In the genomic region with DNA sequence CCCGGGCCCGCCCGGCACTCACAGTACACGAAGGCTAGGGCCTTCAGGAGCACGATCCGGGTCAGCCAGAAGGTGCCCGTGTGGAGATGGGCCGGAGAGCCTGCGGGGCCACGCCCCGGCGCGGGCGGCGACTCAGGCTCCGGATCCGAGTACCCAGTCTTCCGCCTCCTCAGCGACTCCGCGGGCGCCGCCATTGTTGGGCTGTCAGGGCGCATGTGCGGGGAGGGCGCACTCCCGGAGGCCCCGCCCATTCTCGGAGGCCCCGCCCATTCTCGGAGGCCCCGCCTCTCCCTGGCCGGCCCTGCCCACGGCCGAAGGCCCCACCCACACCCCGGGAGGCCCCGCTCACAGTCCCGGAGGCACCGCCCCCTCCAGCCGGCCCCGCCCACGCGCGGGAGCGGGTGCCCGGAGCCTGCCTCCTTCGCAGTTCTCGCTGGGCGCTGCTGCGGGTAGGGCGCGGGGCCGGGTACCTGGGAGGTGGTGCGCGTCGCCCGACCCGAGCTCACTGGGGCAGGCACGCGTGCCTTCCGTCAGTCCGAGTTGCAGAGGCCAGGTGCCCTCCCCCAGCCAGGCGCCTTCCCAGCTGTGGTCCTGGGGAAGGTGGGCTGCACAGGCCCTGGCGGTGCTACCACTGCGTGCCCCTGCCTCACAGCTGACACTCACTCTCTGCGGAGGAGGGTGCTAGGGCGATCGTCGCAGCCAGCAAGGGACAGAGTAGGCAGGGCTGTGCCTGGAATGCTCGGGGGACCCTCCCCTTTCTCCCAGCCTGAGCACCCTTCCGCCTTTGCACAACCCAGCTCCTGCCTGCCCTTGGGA, we compare ENCODE assay signal across 1 cellular context.
TF ChIP-seq lines count a peak whose summit lies in the region.

A gene (minus strand): TSS at position 219 of the 816 bp plus-strand sequence. CDS start 4 bp downstream, at position 215.

TF ChIP-seq in K562, 482 proteins besides CTCF, POLR2A, EP300 and RAD21 (continued from another document and continues in another):
- TF ChIP-seq, protein P1, sequence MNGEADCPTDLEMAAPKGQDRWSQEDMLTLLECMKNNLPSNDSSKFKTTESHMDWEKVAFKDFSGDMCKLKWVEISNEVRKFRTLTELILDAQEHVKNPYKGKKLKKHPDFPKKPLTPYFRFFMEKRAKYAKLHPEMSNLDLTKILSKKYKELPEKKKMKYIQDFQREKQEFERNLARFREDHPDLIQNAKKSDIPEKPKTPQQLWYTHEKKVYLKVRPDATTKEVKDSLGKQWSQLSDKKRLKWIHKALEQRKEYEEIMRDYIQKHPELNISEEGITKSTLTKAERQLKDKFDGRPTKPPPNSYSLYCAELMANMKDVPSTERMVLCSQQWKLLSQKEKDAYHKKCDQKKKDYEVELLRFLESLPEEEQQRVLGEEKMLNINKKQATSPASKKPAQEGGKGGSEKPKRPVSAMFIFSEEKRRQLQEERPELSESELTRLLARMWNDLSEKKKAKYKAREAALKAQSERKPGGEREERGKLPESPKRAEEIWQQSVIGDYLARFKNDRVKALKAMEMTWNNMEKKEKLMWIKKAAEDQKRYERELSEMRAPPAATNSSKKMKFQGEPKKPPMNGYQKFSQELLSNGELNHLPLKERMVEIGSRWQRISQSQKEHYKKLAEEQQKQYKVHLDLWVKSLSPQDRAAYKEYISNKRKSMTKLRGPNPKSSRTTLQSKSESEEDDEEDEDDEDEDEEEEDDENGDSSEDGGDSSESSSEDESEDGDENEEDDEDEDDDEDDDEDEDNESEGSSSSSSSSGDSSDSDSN (IDR thresholded peaks at IDR 0.05; ENCODE audit: borderline replicate concordance in 1 of 2, low read depth in 2 of 2, low read length in 2 of 2) = 0 out of 4 replicates have a peak, but pooled peaks of 1 of the 2 experiments have one; percentile 6
- TF ChIP-seq, protein P2, sequence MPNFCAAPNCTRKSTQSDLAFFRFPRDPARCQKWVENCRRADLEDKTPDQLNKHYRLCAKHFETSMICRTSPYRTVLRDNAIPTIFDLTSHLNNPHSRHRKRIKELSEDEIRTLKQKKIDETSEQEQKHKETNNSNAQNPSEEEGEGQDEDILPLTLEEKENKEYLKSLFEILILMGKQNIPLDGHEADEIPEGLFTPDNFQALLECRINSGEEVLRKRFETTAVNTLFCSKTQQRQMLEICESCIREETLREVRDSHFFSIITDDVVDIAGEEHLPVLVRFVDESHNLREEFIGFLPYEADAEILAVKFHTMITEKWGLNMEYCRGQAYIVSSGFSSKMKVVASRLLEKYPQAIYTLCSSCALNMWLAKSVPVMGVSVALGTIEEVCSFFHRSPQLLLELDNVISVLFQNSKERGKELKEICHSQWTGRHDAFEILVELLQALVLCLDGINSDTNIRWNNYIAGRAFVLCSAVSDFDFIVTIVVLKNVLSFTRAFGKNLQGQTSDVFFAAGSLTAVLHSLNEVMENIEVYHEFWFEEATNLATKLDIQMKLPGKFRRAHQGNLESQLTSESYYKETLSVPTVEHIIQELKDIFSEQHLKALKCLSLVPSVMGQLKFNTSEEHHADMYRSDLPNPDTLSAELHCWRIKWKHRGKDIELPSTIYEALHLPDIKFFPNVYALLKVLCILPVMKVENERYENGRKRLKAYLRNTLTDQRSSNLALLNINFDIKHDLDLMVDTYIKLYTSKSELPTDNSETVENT (CRISPR knock-in tag; IDR thresholded peaks at IDR 0.05) = peak; percentile 79
- TF ChIP-seq, protein P3, sequence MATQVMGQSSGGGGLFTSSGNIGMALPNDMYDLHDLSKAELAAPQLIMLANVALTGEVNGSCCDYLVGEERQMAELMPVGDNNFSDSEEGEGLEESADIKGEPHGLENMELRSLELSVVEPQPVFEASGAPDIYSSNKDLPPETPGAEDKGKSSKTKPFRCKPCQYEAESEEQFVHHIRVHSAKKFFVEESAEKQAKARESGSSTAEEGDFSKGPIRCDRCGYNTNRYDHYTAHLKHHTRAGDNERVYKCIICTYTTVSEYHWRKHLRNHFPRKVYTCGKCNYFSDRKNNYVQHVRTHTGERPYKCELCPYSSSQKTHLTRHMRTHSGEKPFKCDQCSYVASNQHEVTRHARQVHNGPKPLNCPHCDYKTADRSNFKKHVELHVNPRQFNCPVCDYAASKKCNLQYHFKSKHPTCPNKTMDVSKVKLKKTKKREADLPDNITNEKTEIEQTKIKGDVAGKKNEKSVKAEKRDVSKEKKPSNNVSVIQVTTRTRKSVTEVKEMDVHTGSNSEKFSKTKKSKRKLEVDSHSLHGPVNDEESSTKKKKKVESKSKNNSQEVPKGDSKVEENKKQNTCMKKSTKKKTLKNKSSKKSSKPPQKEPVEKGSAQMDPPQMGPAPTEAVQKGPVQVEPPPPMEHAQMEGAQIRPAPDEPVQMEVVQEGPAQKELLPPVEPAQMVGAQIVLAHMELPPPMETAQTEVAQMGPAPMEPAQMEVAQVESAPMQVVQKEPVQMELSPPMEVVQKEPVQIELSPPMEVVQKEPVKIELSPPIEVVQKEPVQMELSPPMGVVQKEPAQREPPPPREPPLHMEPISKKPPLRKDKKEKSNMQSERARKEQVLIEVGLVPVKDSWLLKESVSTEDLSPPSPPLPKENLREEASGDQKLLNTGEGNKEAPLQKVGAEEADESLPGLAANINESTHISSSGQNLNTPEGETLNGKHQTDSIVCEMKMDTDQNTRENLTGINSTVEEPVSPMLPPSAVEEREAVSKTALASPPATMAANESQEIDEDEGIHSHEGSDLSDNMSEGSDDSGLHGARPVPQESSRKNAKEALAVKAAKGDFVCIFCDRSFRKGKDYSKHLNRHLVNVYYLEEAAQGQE (CRISPR knock-in tag; IDR thresholded peaks at IDR 0.05; ENCODE audit: low read depth) = 0 out of 2 replicates have a peak, but pooled peaks have one; percentile 47
- TF ChIP-seq ZNF347 (CRISPR knock-in tag; IDR thresholded peaks at IDR 0.05; ENCODE audit: low read depth) = no peak
- TF ChIP-seq ASH1L (IDR thresholded peaks at IDR 0.05; ENCODE audit: borderline replicate concordance, low read depth, partially characterized antibody) = no peak
- peak; percentile 10; the same call in 1 of the 2 replicates for TF ChIP-seq BHLHE40 (IDR thresholded peaks at IDR 0.05; ENCODE audit: low read length)
- TF ChIP-seq, protein P4, sequence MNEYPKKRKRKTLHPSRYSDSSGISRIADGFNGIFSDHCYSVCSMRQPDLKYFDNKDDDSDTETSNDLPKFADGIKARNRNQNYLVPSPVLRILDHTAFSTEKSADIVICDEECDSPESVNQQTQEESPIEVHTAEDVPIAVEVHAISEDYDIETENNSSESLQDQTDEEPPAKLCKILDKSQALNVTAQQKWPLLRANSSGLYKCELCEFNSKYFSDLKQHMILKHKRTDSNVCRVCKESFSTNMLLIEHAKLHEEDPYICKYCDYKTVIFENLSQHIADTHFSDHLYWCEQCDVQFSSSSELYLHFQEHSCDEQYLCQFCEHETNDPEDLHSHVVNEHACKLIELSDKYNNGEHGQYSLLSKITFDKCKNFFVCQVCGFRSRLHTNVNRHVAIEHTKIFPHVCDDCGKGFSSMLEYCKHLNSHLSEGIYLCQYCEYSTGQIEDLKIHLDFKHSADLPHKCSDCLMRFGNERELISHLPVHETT (CRISPR knock-in tag; conservative IDR thresholded peaks at IDR 0.05 in 1 of 2, IDR thresholded peaks at IDR 0.05 in 1 of 2) = peak in 1 of 2 experiments; percentile 98; a peak in 2 of 4 replicates
- TF ChIP-seq NELFE (IDR thresholded peaks at IDR 0.05; ENCODE audit: insufficient read depth, insufficient read length) = no peak
- TF ChIP-seq, protein P5, sequence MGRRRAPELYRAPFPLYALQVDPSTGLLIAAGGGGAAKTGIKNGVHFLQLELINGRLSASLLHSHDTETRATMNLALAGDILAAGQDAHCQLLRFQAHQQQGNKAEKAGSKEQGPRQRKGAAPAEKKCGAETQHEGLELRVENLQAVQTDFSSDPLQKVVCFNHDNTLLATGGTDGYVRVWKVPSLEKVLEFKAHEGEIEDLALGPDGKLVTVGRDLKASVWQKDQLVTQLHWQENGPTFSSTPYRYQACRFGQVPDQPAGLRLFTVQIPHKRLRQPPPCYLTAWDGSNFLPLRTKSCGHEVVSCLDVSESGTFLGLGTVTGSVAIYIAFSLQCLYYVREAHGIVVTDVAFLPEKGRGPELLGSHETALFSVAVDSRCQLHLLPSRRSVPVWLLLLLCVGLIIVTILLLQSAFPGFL (CRISPR knock-in tag; IDR thresholded peaks at IDR 0.05) = no peak
- TF ChIP-seq RBFOX2 (IDR thresholded peaks at IDR 0.05; ENCODE audit: low read depth, low read length) = peak; percentile 87
- TF ChIP-seq SIN3B (IDR thresholded peaks at IDR 0.05; ENCODE audit: low read depth) = peak; percentile 63; the same call in 1 of the 2 replicates
- TF ChIP-seq SMAD4 (CRISPR knock-in tag; conservative IDR thresholded peaks at IDR 0.05) = 0 out of 2 replicates have a peak, but pooled peaks have one; percentile 29
- TF ChIP-seq NR2C2 (CRISPR knock-in tag; IDR thresholded peaks at IDR 0.05) = peak; percentile 62; the same call in 1 of the 2 replicates
- peak; percentile 81; the same call in 1 of the 2 replicates for TF ChIP-seq NR2C2 (tag; IDR thresholded peaks at IDR 0.05)
- TF ChIP-seq, protein P6, sequence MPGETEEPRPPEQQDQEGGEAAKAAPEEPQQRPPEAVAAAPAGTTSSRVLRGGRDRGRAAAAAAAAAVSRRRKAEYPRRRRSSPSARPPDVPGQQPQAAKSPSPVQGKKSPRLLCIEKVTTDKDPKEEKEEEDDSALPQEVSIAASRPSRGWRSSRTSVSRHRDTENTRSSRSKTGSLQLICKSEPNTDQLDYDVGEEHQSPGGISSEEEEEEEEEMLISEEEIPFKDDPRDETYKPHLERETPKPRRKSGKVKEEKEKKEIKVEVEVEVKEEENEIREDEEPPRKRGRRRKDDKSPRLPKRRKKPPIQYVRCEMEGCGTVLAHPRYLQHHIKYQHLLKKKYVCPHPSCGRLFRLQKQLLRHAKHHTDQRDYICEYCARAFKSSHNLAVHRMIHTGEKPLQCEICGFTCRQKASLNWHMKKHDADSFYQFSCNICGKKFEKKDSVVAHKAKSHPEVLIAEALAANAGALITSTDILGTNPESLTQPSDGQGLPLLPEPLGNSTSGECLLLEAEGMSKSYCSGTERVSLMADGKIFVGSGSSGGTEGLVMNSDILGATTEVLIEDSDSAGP (CRISPR knock-in tag; IDR thresholded peaks at IDR 0.05) = no peak
- no peak for TF ChIP-seq TBL1XR1 (IDR thresholded peaks at IDR 0.05; ENCODE audit: low read length in 2 of 2)
- TF ChIP-seq PHF21A (IDR thresholded peaks at IDR 0.05; ENCODE audit: borderline replicate concordance, low read depth) = no peak
- peak; percentile 80; the same call in 1 of the 2 replicates for TF ChIP-seq PHF8 (IDR thresholded peaks at IDR 0.05; ENCODE audit: borderline replicate concordance, low read length)
- TF ChIP-seq HNRNPK (IDR thresholded peaks at IDR 0.05; ENCODE audit: low read depth, low read length, poor library complexity, severe bottlenecking) = no peak
- peak; percentile 77 for TF ChIP-seq POLR2B (IDR thresholded peaks at IDR 0.05; ENCODE audit: low read depth, partially characterized antibody)
- peak; percentile 72; the same call in 1 of the 2 replicates for TF ChIP-seq NR3C1 (CRISPR knock-in tag; IDR thresholded peaks at IDR 0.05)
- TF ChIP-seq ZNF431 (CRISPR knock-in tag; IDR thresholded peaks at IDR 0.05) = no peak
- TF ChIP-seq RBBP5 (IDR thresholded peaks at IDR 0.05; ENCODE audit: borderline replicate concordance, insufficient read depth, low read length, poor library complexity, severe bottlenecking) = peak; percentile 79
- TF ChIP-seq, protein P7, sequence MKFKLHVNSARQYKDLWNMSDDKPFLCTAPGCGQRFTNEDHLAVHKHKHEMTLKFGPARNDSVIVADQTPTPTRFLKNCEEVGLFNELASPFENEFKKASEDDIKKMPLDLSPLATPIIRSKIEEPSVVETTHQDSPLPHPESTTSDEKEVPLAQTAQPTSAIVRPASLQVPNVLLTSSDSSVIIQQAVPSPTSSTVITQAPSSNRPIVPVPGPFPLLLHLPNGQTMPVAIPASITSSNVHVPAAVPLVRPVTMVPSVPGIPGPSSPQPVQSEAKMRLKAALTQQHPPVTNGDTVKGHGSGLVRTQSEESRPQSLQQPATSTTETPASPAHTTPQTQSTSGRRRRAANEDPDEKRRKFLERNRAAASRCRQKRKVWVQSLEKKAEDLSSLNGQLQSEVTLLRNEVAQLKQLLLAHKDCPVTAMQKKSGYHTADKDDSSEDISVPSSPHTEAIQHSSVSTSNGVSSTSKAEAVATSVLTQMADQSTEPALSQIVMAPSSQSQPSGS (CRISPR knock-in tag; IDR thresholded peaks at IDR 0.05) = no peak
- TF ChIP-seq, protein P8, sequence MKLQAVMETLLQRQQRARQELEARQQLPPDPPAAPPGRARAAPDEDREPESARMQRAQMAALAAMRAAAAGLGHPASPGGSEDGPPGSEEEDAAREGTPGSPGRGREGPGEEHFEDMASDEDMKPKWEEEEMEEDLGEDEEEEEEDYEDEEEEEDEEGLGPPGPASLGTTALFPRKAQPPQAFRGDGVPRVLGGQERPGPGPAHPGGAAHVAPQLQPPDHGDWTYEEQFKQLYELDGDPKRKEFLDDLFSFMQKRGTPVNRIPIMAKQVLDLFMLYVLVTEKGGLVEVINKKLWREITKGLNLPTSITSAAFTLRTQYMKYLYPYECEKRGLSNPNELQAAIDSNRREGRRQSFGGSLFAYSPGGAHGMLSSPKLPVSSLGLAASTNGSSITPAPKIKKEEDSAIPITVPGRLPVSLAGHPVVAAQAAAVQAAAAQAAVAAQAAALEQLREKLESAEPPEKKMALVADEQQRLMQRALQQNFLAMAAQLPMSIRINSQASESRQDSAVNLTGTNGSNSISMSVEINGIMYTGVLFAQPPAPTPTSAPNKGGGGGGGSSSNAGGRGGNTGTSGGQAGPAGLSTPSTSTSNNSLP (IDR thresholded peaks at IDR 0.05; ENCODE audit: borderline replicate concordance, low read depth, low read length) = no peak
- peak; percentile 63 for TF ChIP-seq HCFC1 (IDR thresholded peaks at IDR 0.05; ENCODE audit: low read depth, low read length)
- no peak for TF ChIP-seq PTTG1 (tag; IDR thresholded peaks at IDR 0.05; ENCODE audit: low read depth)
- peak; percentile 91 for TF ChIP-seq POLR2G (IDR thresholded peaks at IDR 0.05; ENCODE audit: low read depth, low read length)
- no peak for TF ChIP-seq ETV6 (IDR thresholded peaks at IDR 0.05; ENCODE audit: borderline replicate concordance in 1 of 2, low read depth in 2 of 2, low read length in 1 of 2)
- no peak for TF ChIP-seq ETV6 (CRISPR knock-in tag; IDR thresholded peaks at IDR 0.05; ENCODE audit: borderline replicate concordance)
- TF ChIP-seq YY1 (IDR thresholded peaks at IDR 0.05; ENCODE audit: borderline replicate concordance in 1 of 3, control insufficient read depth in 1 of 3, extremely low read depth in 1 of 3, insufficient read depth in 3 of 3, insufficient read length in 1 of 3, insufficient replicate concordance in 2 of 3, low read depth in 1 of 3, low read length in 2 of 3) = peak; percentile 84 to 99 (median 97)
- peak; percentile 81 for TF ChIP-seq EGR1 (conservative IDR thresholded peaks at IDR 0.05)
- peak; percentile 66; the same call in 1 of the 2 replicates for TF ChIP-seq TAF7 (tag; IDR thresholded peaks at IDR 0.05)
- peak; percentile 81 for TF ChIP-seq ELF1 (tag; IDR thresholded peaks at IDR 0.05)
- TF ChIP-seq, protein P9, sequence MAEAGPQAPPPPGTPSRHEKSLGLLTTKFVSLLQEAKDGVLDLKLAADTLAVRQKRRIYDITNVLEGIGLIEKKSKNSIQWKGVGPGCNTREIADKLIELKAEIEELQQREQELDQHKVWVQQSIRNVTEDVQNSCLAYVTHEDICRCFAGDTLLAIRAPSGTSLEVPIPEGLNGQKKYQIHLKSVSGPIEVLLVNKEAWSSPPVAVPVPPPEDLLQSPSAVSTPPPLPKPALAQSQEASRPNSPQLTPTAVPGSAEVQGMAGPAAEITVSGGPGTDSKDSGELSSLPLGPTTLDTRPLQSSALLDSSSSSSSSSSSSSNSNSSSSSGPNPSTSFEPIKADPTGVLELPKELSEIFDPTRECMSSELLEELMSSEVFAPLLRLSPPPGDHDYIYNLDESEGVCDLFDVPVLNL (CRISPR knock-in tag; IDR thresholded peaks at IDR 0.05; ENCODE audit: low read depth) = 0 out of 2 replicates have a peak, but pooled peaks have one; percentile 56
- TF ChIP-seq GTF2E2 (tag; IDR thresholded peaks at IDR 0.05) = peak; percentile 59; the same call in 1 of the 2 replicates
- TF ChIP-seq TAF1 (IDR thresholded peaks at IDR 0.05; ENCODE audit: control insufficient read depth, extremely low read depth, insufficient read depth, low read length, severe bottlenecking) = peak; percentile 80
- 0 out of 2 replicates have a peak, but pooled peaks have one; percentile 30 for TF ChIP-seq HNRNPL (IDR thresholded peaks at IDR 0.05; ENCODE audit: low read depth, low read length)
